Comparison of ENCODE assay signal across 20 cellular contexts in the genomic region with DNA sequence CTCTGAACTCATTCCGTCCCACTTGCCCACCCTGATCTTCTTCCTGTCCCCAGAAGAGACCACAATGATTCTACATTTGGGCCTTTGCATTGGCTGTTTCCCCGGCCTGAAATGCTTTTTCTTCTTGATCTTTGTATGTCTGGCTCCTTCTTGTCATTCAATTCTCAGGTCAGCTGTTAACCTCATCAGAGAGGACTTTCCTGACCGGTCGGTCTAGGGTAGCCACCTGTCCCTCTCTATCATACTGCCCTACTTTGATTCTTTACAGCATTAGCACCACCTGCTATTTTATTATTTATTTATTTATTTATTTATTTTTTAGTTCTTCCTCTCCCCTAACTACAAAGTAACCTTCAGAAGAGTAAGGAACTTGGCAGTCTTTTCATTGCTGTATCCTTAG.
"Had no signal": no experiment of that assay in that cellular context is flagged by ENCODE, and none has a peak within 500 bp of the region (broad histone marks: within the 10 kb centered on the region; RNA-seq: fewer than 3 reads in every experiment).

No MANE protein-coding gene starts in this region.

- H3K36me3 ChIP-seq: SJSA1 had no signal

- H3K27ac ChIP-seq: SJSA1 had no signal

- H3K4me3 ChIP-seq: SJSA1 had no signal

- DNase-seq: IMR-90, Karpas-422, KG1, MM.1S, NCI-H1092 treated with DMSO at 0.1 percent for 48 hours, NCI-H1436, NCI-H187, NCI-H2029, NCI-H2081 treated with DMSO at 0.1 percent for 48 hours, NCI-H2171, NCI-H226, NCI-H446, NCI-H510A, NCI-H524 treated with DMSO at 0.1 percent for 48 hours, NCI-H69, NCI-H774, SHP77 treated with DMSO at 0.1 percent for 48 hours had no signal

- ATAC-seq: HepG2, Right ventricle myocardium inferior had no signal

- H3K9me3 ChIP-seq: SJSA1 had no signal

- H3K27me3 ChIP-seq: SJSA1 had no signal

- H3K4me1 ChIP-seq: SJSA1 had no signal
